2 cellular contexts compared by ENCODE assay signal in genomic region chr10:97673736-97674525, GRCh38.
A peak's percentile ranks its signal among the peaks of the same experiment; 100 is the strongest.
TF ChIP-seq lines count a peak whose summit lies in the region.

No MANE protein-coding gene starts in this region.

TF ChIP-seq in IMR-90, 13 proteins besides CTCF, POLR2A, EP300 and RAD21:
- TF ChIP-seq USF2 (IDR thresholded peaks at IDR 0.05; ENCODE audit: low read depth, low read length) (no peak), NFE2L2 (IDR thresholded peaks at IDR 0.05; ENCODE audit: low read depth, low read length) (no peak), SMC3 (IDR thresholded peaks at IDR 0.05; ENCODE audit: low read depth, low read length) (no peak), FOS (IDR thresholded peaks at IDR 0.05; ENCODE audit: low read depth, low read length) (no peak), CEBPB (IDR thresholded peaks at IDR 0.05; ENCODE audit: low read depth, low read length) (no peak), RCOR1 (IDR thresholded peaks at IDR 0.05; ENCODE audit: insufficient replicate concordance, low read length) (no peak), ELK1 (IDR thresholded peaks at IDR 0.05; ENCODE audit: borderline replicate concordance, low read depth, low read length) (no peak), MXI1 (IDR thresholded peaks at IDR 0.05; ENCODE audit: borderline replicate concordance, low read depth, low read length) (no peak), CHD1 (IDR thresholded peaks at IDR 0.05; ENCODE audit: low read depth, low read length) (no peak), RFX5 (IDR thresholded peaks at IDR 0.05; ENCODE audit: low read depth, low read length) (no peak), MAZ (IDR thresholded peaks at IDR 0.05; ENCODE audit: borderline replicate concordance, low read depth, low read length) (no peak), BHLHE40 (IDR thresholded peaks at IDR 0.05; ENCODE audit: low read depth, low read length) (no peak), MAFK (IDR thresholded peaks at IDR 0.05; ENCODE audit: low read depth, low read length) (no peak)

TF ChIP-seq in HepG2, 621 proteins besides CTCF, POLR2A, EP300 and RAD21:
- peak; percentile 30; the same call in 1 of the 2 replicates for TF ChIP-seq FOSL2 (CRISPR knock-in tag; IDR thresholded peaks at IDR 0.05)
- no peak for TF ChIP-seq ZNF280D (CRISPR knock-in tag; IDR thresholded peaks at IDR 0.05)
- TF ChIP-seq POLR2AphosphoS5 (IDR thresholded peaks at IDR 0.05; ENCODE audit: low read depth, low read length) = 0 out of 2 replicates have a peak, but pooled peaks have one; percentile 7
- TF ChIP-seq ZSCAN31 (CRISPR knock-in tag; IDR thresholded peaks at IDR 0.05; ENCODE audit: low read depth) = no peak
TF ChIP-seq in HepG2: peak in this region for 2.
